Comparison of ENCODE assay signal across 17 cellular contexts in genomic region chr14:68561531-68562007, GRCh38.
DNase-seq lines count a peak whose midpoint lies in the region; TF ChIP-seq lines count a peak whose summit lies in the region.
"Had no signal": no experiment of that assay in that cellular context is flagged by ENCODE, and none has a peak within 500 bp of the region (broad histone marks: within the 10 kb centered on the region; RNA-seq: fewer than 3 reads in every experiment).

No MANE protein-coding gene starts in this region.

- H2BK120ac ChIP-seq in trophoblast cell (ENCODE audit: insufficient read depth, low read length, poor library complexity) = peak overlapping the region; percentile 53

- peaks cover 18% of the 10 kb centered on the region for H3K36me3 Mint-ChIP-seq in type B pancreatic cell
- H3K36me3 Mint-ChIP-seq: activated naive CD4-positive, alpha-beta T cell treated with anti-CD3 and anti-CD28 coated beads, Interleukin-2, amount 50 U/mL, for 24 hours had no signal

- H3K36me3 ChIP-seq in trophoblast cell (ENCODE audit: control insufficient read depth in 1 of 2, insufficient read depth in 2 of 2, low read length in 2 of 2) (no peaks in the 10 kb centered on the region), MM.1S (replicated peaks; ENCODE audit: insufficient read depth, low read length) (no peaks in the 10 kb centered on the region)

- H3K4me1 Mint-ChIP-seq in type B pancreatic cell (ENCODE audit: unreplicated experiment) = peaks cover 62% of the 10 kb centered on the region

- H4K91ac ChIP-seq in trophoblast cell (ENCODE audit: low read depth, low read length) = peak overlapping the region; percentile 96

- no peak overlapping the region for H3K4me2 ChIP-seq in trophoblast cell (ENCODE audit: low read length)
- H3K4me2 ChIP-seq in MM.1S (ENCODE audit: low read depth, low read length) = no peak overlapping the region

- TF ChIP-seq CTCF in type B pancreatic cell (conservative IDR thresholded peaks at IDR 0.05) (no peak), MM.1S (IDR thresholded peaks at IDR 0.05; ENCODE audit: low read length) (no peak), GM10248 (IDR thresholded peaks at IDR 0.05; ENCODE audit: control extremely low read depth, extremely low read depth, low read depth, missing control alignments) (no peak)

- H3K9ac ChIP-seq in trophoblast cell (ENCODE audit: low read length) = no peak overlapping the region
- no peak overlapping the region for H3K9ac ChIP-seq in MM.1S (ENCODE audit: low read length)

- peak overlapping the region; percentile 80 for H3K27ac Mint-ChIP-seq in type B pancreatic cell
- H3K27ac Mint-ChIP-seq: activated CD4-positive, alpha-beta T cell treated with anti-CD3 and anti-CD28 coated beads, Interleukin-2, amount 10 ng/mL, durations not matched to agents 7 days and 5 days; activated naive CD4-positive, alpha-beta T cell treated with anti-CD3 and anti-CD28 coated beads, Interleukin-2, amount 50 U/mL, for 24 hours had no signal

- H4K20me1 ChIP-seq in MM.1S (ENCODE audit: insufficient read depth, low read length) = no peaks in the 10 kb centered on the region

- no peak overlapping the region for H2BK5ac ChIP-seq in trophoblast cell (ENCODE audit: low read depth, low read length, poor library complexity)

- DNase-seq in NCI-H510A treated with DMSO at 0.1 percent for 48 hours (lab: John Stamatoyannopoulos, UW) (peak; percentile 3), NCI-H510A (lab: John Stamatoyannopoulos, UW) (no peak), left kidney (ENCODE audit: low read depth, low spot score) (peak; percentile 64), trophoblast cell (peak in 1 of 2 donors; percentile 31), type B pancreatic cell (ENCODE audit: extremely low spot score, unreplicated experiment) (no peak), MM.1S (no peak), GM10248 (ENCODE audit: extremely low spot score) (no peak)
- DNase-seq in activated CD4-positive, alpha-beta T cell treated with anti-CD3 and anti-CD28 coated beads, Interleukin-2, amount 50 U/mL, for 4 hours = no peak
- DNase-seq: 8988T; activated CD4-positive, alpha-beta T cell treated with anti-CD3 and anti-CD28 coated beads, Interleukin-2, amount 10 ng/mL, durations not matched to agents 7 days and 5 days; activated T-cell treated with anti-CD3 and anti-CD28 coated beads for 4 hours; DMS79; hypothalamus; kidney glomerular epithelial cell had no signal

- peak overlapping the region; percentile 49 for H2AK5ac ChIP-seq in trophoblast cell (ENCODE audit: low read length)

- no CpG with 5 or more reads among the region's 10 CpGs for WGBS in trophoblast cell (ENCODE audit: extremely low coverage, insufficient coverage, insufficient read length)

- H3K4me3 Mint-ChIP-seq in type B pancreatic cell = no peak overlapping the region
- H3K4me3 Mint-ChIP-seq: activated CD4-positive, alpha-beta T cell treated with anti-CD3 and anti-CD28 coated beads, Interleukin-2, amount 10 ng/mL, durations not matched to agents 7 days and 5 days; activated naive CD4-positive, alpha-beta T cell treated with anti-CD3 and anti-CD28 coated beads, Interleukin-2, amount 50 U/mL, for 24 hours; CD14-positive monocyte had no signal

- peak overlapping the region; percentile 1 for H3K18ac ChIP-seq in trophoblast cell (ENCODE audit: low read length)

- no peaks in the 10 kb centered on the region for H3K27me3 ChIP-seq in trophoblast cell (ENCODE audit: insufficient read depth, low read length)
- H3K27me3 ChIP-seq in MM.1S (replicated peaks; ENCODE audit: insufficient read depth, low read length) = no peaks in the 10 kb centered on the region

- no peaks in the 10 kb centered on the region for H3K27me3 Mint-ChIP-seq in type B pancreatic cell
- H3K27me3 Mint-ChIP-seq: activated CD4-positive, alpha-beta T cell treated with anti-CD3 and anti-CD28 coated beads, Interleukin-2, amount 10 ng/mL, durations not matched to agents 7 days and 5 days; activated naive CD4-positive, alpha-beta T cell treated with anti-CD3 and anti-CD28 coated beads, Interleukin-2, amount 50 U/mL, for 24 hours; progenitor cell of endocrine pancreas had no signal

- H4K8ac ChIP-seq in trophoblast cell (ENCODE audit: low read depth, low read length) = peak overlapping the region; percentile 45

- H3K9me3 ChIP-seq in trophoblast cell (ENCODE audit: insufficient read depth, low read depth, low read length) = no peaks in the 10 kb centered on the region
- H3K9me3 ChIP-seq in MM.1S (replicated peaks; ENCODE audit: insufficient read depth, low read length) = no peaks in the 10 kb centered on the region

- CTCF ChIA-PET in GM10248 (lab: Yijun Ruan, JAX) = interaction anchor here (1.0 to 1.5 kb wide), 2 partner anchors 10 to 26 kb away, joined by 3 to 4 read pairs; no protein-coding TSS in a partner anchor

- peaks cover 7% of the 10 kb centered on the region for H3K79me2 ChIP-seq in trophoblast cell (ENCODE audit: control insufficient read depth, insufficient read depth, low read length, poor library complexity)
- H3K79me2 ChIP-seq in MM.1S (ENCODE audit: low read length) = no peaks in the 10 kb centered on the region

- POLR2A ChIA-PET in GM10248 (lab: Yijun Ruan, JAX) = no interaction called here

- no peaks in the 10 kb centered on the region for H3K9me2 ChIP-seq in MM.1S (replicated peaks; ENCODE audit: insufficient read depth, low read length)

- H3K79me1 ChIP-seq in trophoblast cell (ENCODE audit: low read length) = peaks cover 42% of the 10 kb centered on the region

- H3K4me1 ChIP-seq in trophoblast cell (ENCODE audit: control insufficient read depth in 1 of 2, insufficient read depth in 2 of 2, low read length in 2 of 2) = peaks cover 30 to 44% of the 10 kb centered on the region in 2 experiments
- H3K4me1 ChIP-seq in MM.1S (ENCODE audit: low read length) = no peaks in the 10 kb centered on the region

- H2AFZ ChIP-seq in trophoblast cell (ENCODE audit: insufficient read depth, low read length, poor library complexity) = no peak overlapping the region
- no peak overlapping the region for H2AFZ ChIP-seq in MM.1S (ENCODE audit: low read length)

- no peak overlapping the region for H3K23ac ChIP-seq in trophoblast cell (ENCODE audit: low read length)

- no peak overlapping the region for H3K4ac ChIP-seq in trophoblast cell (ENCODE audit: low read depth, low read length)

- H3K14ac ChIP-seq in trophoblast cell (ENCODE audit: low read length) = peak overlapping the region; percentile 16

- H2BK12ac ChIP-seq in trophoblast cell (ENCODE audit: low read length) = peak overlapping the region; percentile 62

- H4K12ac ChIP-seq in trophoblast cell (ENCODE audit: low read depth, low read length) = no peak overlapping the region

- no peak overlapping the region for H3K4me3 ChIP-seq in trophoblast cell (ENCODE audit: low read depth, low read length)
- no peak overlapping the region for H3K4me3 ChIP-seq in MM.1S (ENCODE audit: low read length)

- no peaks in the 10 kb centered on the region for H3F3A ChIP-seq in MM.1S (ENCODE audit: insufficient read depth, low read length)

- peaks cover 12% of the 10 kb centered on the region for H3K9me3 Mint-ChIP-seq in type B pancreatic cell
- H3K9me3 Mint-ChIP-seq: activated CD4-positive, alpha-beta T cell treated with anti-CD3 and anti-CD28 coated beads, Interleukin-2, amount 10 ng/mL, durations not matched to agents 7 days and 5 days; activated naive CD4-positive, alpha-beta T cell treated with anti-CD3 and anti-CD28 coated beads, Interleukin-2, amount 50 U/mL, for 24 hours had no signal

- no peak overlapping the region for H3K27ac ChIP-seq in trophoblast cell (ENCODE audit: low read depth, low read length)
- no peak overlapping the region for H3K27ac ChIP-seq in MM.1S (ENCODE audit: low read length)

Comparison
In these comparisons a context has a peak if more than half of its experiments do, and no peak if none do; other contexts are left out.
1. DNase-seq: peak in NCI-H510A treated with DMSO at 0.1 percent for 48 hours (single experiment) and left kidney (single experiment); none in NCI-H510A (single experiment), type B pancreatic cell (single experiment), activated CD4-positive, alpha-beta T cell treated with anti-CD3 and anti-CD28 coated beads, Interleukin-2, amount 50 U/mL, for 4 hours (0 of 2), MM.1S (single experiment) and GM10248 (single experiment).